In genomic region chr2:85707304-85707703, GRCh38 we compare ENCODE assay signal across 8 cellular contexts. TPM values are rescaled to one million over a fixed set of nuclear protein-coding genes. Genes with fewer than 3 reads are reported as not detected.
DNase-seq lines count a peak whose midpoint lies in the region; TF ChIP-seq lines count a peak whose summit lies in the region.

No MANE protein-coding gene starts in this region.

- H3K36me3 Mint-ChIP-seq in H9 (ENCODE audit: insufficient read depth in 1 of 3, low read depth in 3 of 3) (no peaks in the 10 kb centered on the region), MCF 10A (ENCODE audit: insufficient read depth, unreplicated experiment) (no peaks in the 10 kb centered on the region)

- H3K4me3 Mint-ChIP-seq in H9 (no peak overlapping the region), MCF 10A (ENCODE audit: unreplicated experiment) (peak overlapping the region; percentile 36)

- H3K4me1 Mint-ChIP-seq in H9 (peaks cover 11 to 14% of the 10 kb centered on the region in 2 experiments), MCF 10A (ENCODE audit: insufficient read depth, unreplicated experiment) (peaks cover 56% of the 10 kb centered on the region)

- H3K27me3 Mint-ChIP-seq in H9 (ENCODE audit: low read depth) (peaks cover 21% of the 10 kb centered on the region), MCF 10A (ENCODE audit: insufficient read depth, unreplicated experiment) (no peaks in the 10 kb centered on the region)

- H4K91ac ChIP-seq in H9 (ENCODE audit: insufficient read length, low read depth, low read length), result no peak overlapping the region

- BruUV-seq in MCF 10A (replicated peaks; lab: Mats Ljungman, UMichigan), result no TSS peak

- H3K4me2 ChIP-seq in H9 (ENCODE audit: insufficient read depth, insufficient read length, low read length), result no peak overlapping the region

- no peak overlapping the region for H3K18ac ChIP-seq in H9 (ENCODE audit: insufficient read length, low read depth, low read length)

- H2BK5ac ChIP-seq in H9 (ENCODE audit: insufficient read length, low read length), result no peak overlapping the region

- DNase-seq in Daoy (ENCODE audit: low read depth), result peak; percentile 81
- peak; percentile 58 for DNase-seq in H9
- peak; percentile 79 for DNase-seq in NCI-H146 (lab: John Stamatoyannopoulos, UW)
- DNase-seq in T follicular helper cell (ENCODE audit: low read depth), result peak; percentile 27
- peak; percentile 95 for DNase-seq in MCF 10A (ENCODE audit: unreplicated experiment)
- peak; percentile 69 for DNase-seq in islet precursor cell
- DNase-seq in stimulated activated CD4-positive, alpha-beta T cell treated with anti-CD3 and anti-CD28 coated beads, Interleukin-2, amount 100 ng/mL, for 48 hours, result peak; percentile 63 to 69
- DNase-seq in UCSD-AML1 (lab: John Stamatoyannopoulos, UW; ENCODE audit: unreplicated experiment), result no peak

- no peak overlapping the region for H2BK15ac ChIP-seq in H9 (ENCODE audit: low read depth, low read length)

- no peaks in the 10 kb centered on the region for H4K20me1 ChIP-seq in H9 (ENCODE audit: control insufficient read depth, insufficient read depth, insufficient read length)

- H3K27ac Mint-ChIP-seq in H9, result no peak overlapping the region
- peak overlapping the region; percentile 94 for H3K27ac Mint-ChIP-seq in MCF 10A (ENCODE audit: low read depth, unreplicated experiment)

- no peak overlapping the region for H2AFZ ChIP-seq in H9 (ENCODE audit: low read length)

- no peaks in the 10 kb centered on the region for H3K23me2 ChIP-seq in H9 (ENCODE audit: insufficient read length, low read depth, low read length, poor library complexity, severe bottlenecking)

- no CpG with 5 or more reads among the region's 10 CpGs for WGBS in H9 (ENCODE audit: extremely low coverage, insufficient read length, low lambda C conversion rate)

- no peak overlapping the region for H3K23ac ChIP-seq in H9 (ENCODE audit: insufficient read length, low read depth, low read length)

- no peak overlapping the region for H2BK120ac ChIP-seq in H9 (ENCODE audit: low read depth, low read length, poor library complexity, severe bottlenecking)

- no peak overlapping the region for H3K9ac ChIP-seq in H9 (ENCODE audit: extremely low read depth, insufficient read length, low read length)

- no peak overlapping the region for H3K14ac ChIP-seq in H9 (ENCODE audit: insufficient read depth, low read length)

- H3K9me3 Mint-ChIP-seq in H9 (no peaks in the 10 kb centered on the region; a peak in 1 of 5 replicates), MCF 10A (ENCODE audit: unreplicated experiment) (peaks cover 7% of the 10 kb centered on the region)

- no peak overlapping the region for H4K8ac ChIP-seq in H9 (replicated peaks; ENCODE audit: insufficient read length, low read depth, low read length)

- H3K56ac ChIP-seq in H9 (ENCODE audit: insufficient read length, low read depth, low read length), result no peak overlapping the region

- H4K5ac ChIP-seq in H9 (ENCODE audit: insufficient read length, low read depth, low read length), result no peak overlapping the region

- no peak overlapping the region for H2AK5ac ChIP-seq in H9 (ENCODE audit: insufficient read length, low read length)

- POLR2A ChIA-PET in MCF 10A (lab: Yijun Ruan, JAX), result interaction anchor here (0.6 to 2.9 kb wide), 15 partner anchors 9 to 394 kb away, joined by 3 to 12 read pairs (median 4); partner anchors contain the start of gene VAMP8

- peaks cover 3% of the 10 kb centered on the region; the same call in 1 of the 2 replicates for H3K27me3 ChIP-seq in H9 (ENCODE audit: insufficient read depth, low read length)

- CTCF ChIA-PET in MCF 10A (lab: Yijun Ruan, JAX), result interaction anchor here (0.6 to 8.9 kb wide), 22 partner anchors 9 to 1340 kb away, joined by 3 to 166 read pairs (median 4); partner anchors contain the start of genes GNLY and VAMP8

- no peaks in the 10 kb centered on the region; the same call in 1 of the 2 replicates for H3K4me1 ChIP-seq in H9 (ENCODE audit: insufficient read depth, low read length)

- H3K27ac ChIP-seq in H9 (ENCODE audit: insufficient read length, low read depth, low read length), result no peak overlapping the region

- H3K79me1 ChIP-seq in H9 (ENCODE audit: insufficient read depth, low read depth, low read length, poor library complexity, severe bottlenecking), result no peaks in the 10 kb centered on the region

- no peak overlapping the region for H3T11ph ChIP-seq in H9 (ENCODE audit: low read length)

- H3K79me2 ChIP-seq in H9 (ENCODE audit: insufficient read depth, low read length), result no peaks in the 10 kb centered on the region

- H2BK12ac ChIP-seq in H9 (ENCODE audit: insufficient read length, low read depth, low read length), result no peak overlapping the region

- no peak overlapping the region for H2BK20ac ChIP-seq in H9 (ENCODE audit: low read depth, low read length, poor library complexity, severe bottlenecking)

- no peaks in the 10 kb centered on the region for H3K9me3 ChIP-seq in H9 (ENCODE audit: control insufficient read depth, low read depth, low read length)

- TF ChIP-seq CTCF in H9 (conservative IDR thresholded peaks at IDR 0.05) (peak; percentile 91), MCF 10A (IDR thresholded peaks at IDR 0.05; ENCODE audit: unreplicated experiment) (peak; percentile 65)

- intact Hi-C loops in MCF 10A (cut with micrococcal nuclease), result loop anchor here (1.0 kb wide), 3 partner anchors 28 to 70 kb away; no protein-coding TSS in a partner anchor

- no peak overlapping the region for H3K4ac ChIP-seq in H9 (ENCODE audit: low read depth, low read length)

RNA-seq across cellular contexts. Expression of gene GNLY, which starts 13.1 kb away (rescaled TPM):
- total RNA-seq in Daoy (2014; rRNA removed; shearing (Covaris generic)), result not detected in 2 replicates
- total RNA-seq in H9 (2021) (not detected in 2 replicates), MCF 10A (2022) (not detected in 2 replicates)

RNA-seq across cellular contexts. Expression of gene SFTPB, which starts 39.3 kb away (rescaled TPM):
- not detected in 2 replicates for total RNA-seq in Daoy (2014; rRNA removed; shearing (Covaris generic))
- total RNA-seq in H9 (2021), result not detected in 2 replicates
- total RNA-seq in MCF 10A (2022), result 0.26 and 0.32 TPM in 2 replicates

RNA-seq across cellular contexts. Expression of gene ATOH8, which starts 46.5 kb away (rescaled TPM):
- 10.0 and 17.7 TPM in 2 replicates for total RNA-seq in Daoy (2014; rRNA removed; shearing (Covaris generic))
- total RNA-seq in H9 (2021) (0.20 and 0.22 TPM in 2 replicates), MCF 10A (2022) (0.72 and 1.2 TPM in 2 replicates)
